Comparison of ENCODE assay signal across 1 cellular context in the genomic region with DNA sequence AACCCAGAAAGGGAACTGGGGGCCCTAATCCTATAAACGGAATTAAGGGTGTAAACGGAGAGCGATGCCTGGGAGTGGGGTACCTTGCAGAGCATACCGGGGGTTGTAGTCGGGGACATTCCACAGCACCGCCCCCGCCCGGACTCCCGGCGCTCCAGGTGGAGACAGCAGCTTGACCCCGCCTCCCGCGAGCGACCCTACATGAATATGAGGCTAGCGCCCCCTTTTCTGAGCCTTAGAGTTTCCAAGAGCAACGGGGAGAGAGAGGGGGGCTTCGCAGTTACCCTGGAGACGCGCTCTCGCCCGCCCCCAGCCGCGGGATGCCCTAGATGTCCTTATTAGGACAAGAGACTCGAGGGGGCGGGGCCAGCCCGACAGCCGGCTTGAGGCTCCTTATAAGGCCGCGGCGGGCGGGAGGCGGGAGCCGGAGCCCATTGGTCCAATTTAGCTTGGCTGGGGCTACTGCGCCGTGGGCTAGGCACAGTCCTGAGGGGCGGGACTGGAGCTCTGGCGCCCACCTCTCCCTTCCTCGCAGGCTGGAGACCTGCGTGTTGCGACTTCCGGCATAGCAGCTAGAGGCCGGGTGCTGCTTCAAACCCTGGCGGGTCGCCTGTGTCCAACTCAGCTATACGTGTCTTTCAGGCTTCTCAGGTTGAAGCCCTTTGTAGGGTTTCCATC.
TF ChIP-seq lines count a peak whose summit lies in the region.

No MANE protein-coding gene starts in this region.

TF ChIP-seq in WTC11, 78 proteins besides CTCF, POLR2A, EP300 and RAD21 (continued from another document):
- TF ChIP-seq, protein P1, sequence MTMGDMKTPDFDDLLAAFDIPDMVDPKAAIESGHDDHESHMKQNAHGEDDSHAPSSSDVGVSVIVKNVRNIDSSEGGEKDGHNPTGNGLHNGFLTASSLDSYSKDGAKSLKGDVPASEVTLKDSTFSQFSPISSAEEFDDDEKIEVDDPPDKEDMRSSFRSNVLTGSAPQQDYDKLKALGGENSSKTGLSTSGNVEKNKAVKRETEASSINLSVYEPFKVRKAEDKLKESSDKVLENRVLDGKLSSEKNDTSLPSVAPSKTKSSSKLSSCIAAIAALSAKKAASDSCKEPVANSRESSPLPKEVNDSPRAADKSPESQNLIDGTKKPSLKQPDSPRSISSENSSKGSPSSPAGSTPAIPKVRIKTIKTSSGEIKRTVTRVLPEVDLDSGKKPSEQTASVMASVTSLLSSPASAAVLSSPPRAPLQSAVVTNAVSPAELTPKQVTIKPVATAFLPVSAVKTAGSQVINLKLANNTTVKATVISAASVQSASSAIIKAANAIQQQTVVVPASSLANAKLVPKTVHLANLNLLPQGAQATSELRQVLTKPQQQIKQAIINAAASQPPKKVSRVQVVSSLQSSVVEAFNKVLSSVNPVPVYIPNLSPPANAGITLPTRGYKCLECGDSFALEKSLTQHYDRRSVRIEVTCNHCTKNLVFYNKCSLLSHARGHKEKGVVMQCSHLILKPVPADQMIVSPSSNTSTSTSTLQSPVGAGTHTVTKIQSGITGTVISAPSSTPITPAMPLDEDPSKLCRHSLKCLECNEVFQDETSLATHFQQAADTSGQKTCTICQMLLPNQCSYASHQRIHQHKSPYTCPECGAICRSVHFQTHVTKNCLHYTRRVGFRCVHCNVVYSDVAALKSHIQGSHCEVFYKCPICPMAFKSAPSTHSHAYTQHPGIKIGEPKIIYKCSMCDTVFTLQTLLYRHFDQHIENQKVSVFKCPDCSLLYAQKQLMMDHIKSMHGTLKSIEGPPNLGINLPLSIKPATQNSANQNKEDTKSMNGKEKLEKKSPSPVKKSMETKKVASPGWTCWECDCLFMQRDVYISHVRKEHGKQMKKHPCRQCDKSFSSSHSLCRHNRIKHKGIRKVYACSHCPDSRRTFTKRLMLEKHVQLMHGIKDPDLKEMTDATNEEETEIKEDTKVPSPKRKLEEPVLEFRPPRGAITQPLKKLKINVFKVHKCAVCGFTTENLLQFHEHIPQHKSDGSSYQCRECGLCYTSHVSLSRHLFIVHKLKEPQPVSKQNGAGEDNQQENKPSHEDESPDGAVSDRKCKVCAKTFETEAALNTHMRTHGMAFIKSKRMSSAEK (CRISPR knock-in tag; IDR thresholded peaks at IDR 0.05; ENCODE audit: borderline replicate concordance): no peak
- TF ChIP-seq, protein P2, sequence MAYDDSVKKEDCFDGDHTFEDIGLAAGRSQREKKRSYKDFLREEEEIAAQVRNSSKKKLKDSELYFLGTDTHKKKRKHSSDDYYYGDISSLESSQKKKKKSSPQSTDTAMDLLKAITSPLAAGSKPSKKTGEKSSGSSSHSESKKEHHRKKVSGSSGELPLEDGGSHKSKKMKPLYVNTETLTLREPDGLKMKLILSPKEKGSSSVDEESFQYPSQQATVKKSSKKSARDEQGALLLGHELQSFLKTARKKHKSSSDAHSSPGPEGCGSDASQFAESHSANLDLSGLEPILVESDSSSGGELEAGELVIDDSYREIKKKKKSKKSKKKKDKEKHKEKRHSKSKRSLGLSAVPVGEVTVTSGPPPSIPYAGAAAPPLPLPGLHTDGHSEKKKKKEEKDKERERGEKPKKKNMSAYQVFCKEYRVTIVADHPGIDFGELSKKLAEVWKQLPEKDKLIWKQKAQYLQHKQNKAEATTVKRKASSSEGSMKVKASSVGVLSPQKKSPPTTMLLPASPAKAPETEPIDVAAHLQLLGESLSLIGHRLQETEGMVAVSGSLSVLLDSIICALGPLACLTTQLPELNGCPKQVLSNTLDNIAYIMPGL (CRISPR knock-in tag; IDR thresholded peaks at IDR 0.05): no peak
- TF ChIP-seq TP53 (CRISPR knock-in tag; IDR thresholded peaks at IDR 0.05) (no peak), IRF2 (CRISPR knock-in tag; IDR thresholded peaks at IDR 0.05; ENCODE audit: borderline replicate concordance, low read depth) (no peak), TEAD4 (CRISPR knock-in tag; IDR thresholded peaks at IDR 0.05) (no peak), NR2C2 (CRISPR knock-in tag; IDR thresholded peaks at IDR 0.05) (no peak), ZNF232 (CRISPR knock-in tag; IDR thresholded peaks at IDR 0.05) (no peak), MYBL2 (CRISPR knock-in tag; IDR thresholded peaks at IDR 0.05) (peak; percentile 78; the same call in 1 of the 2 replicates), ZNF317 (CRISPR knock-in tag; IDR thresholded peaks at IDR 0.05; ENCODE audit: borderline replicate concordance, low read depth) (no peak), MLX (CRISPR knock-in tag; IDR thresholded peaks at IDR 0.05) (no peak), NFYB (CRISPR knock-in tag; conservative IDR thresholded peaks at IDR 0.05; ENCODE audit: low read depth) (peak; percentile 42; the same call in 1 of the 2 replicates), FOXP1 (CRISPR knock-in tag; IDR thresholded peaks at IDR 0.05; ENCODE audit: borderline replicate concordance) (0 out of 2 replicates have a peak, but pooled peaks have one; percentile 18), CREM (CRISPR knock-in tag; IDR thresholded peaks at IDR 0.05) (no peak), USF1 (CRISPR knock-in tag; IDR thresholded peaks at IDR 0.05) (no peak), GABPB1 (CRISPR knock-in tag; IDR thresholded peaks at IDR 0.05) (no peak), SP1 (CRISPR knock-in tag; conservative IDR thresholded peaks at IDR 0.05) (peak; percentile 79)
- TF ChIP-seq, protein P3, sequence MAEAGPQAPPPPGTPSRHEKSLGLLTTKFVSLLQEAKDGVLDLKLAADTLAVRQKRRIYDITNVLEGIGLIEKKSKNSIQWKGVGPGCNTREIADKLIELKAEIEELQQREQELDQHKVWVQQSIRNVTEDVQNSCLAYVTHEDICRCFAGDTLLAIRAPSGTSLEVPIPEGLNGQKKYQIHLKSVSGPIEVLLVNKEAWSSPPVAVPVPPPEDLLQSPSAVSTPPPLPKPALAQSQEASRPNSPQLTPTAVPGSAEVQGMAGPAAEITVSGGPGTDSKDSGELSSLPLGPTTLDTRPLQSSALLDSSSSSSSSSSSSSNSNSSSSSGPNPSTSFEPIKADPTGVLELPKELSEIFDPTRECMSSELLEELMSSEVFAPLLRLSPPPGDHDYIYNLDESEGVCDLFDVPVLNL (CRISPR knock-in tag; IDR thresholded peaks at IDR 0.05; ENCODE audit: borderline replicate concordance, low read depth): no peak
- TF ChIP-seq, protein P4, sequence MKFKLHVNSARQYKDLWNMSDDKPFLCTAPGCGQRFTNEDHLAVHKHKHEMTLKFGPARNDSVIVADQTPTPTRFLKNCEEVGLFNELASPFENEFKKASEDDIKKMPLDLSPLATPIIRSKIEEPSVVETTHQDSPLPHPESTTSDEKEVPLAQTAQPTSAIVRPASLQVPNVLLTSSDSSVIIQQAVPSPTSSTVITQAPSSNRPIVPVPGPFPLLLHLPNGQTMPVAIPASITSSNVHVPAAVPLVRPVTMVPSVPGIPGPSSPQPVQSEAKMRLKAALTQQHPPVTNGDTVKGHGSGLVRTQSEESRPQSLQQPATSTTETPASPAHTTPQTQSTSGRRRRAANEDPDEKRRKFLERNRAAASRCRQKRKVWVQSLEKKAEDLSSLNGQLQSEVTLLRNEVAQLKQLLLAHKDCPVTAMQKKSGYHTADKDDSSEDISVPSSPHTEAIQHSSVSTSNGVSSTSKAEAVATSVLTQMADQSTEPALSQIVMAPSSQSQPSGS (CRISPR knock-in tag; IDR thresholded peaks at IDR 0.05; ENCODE audit: borderline replicate concordance, low read depth): no peak
